Comparison of ENCODE assay signal across 9 cellular contexts in the genomic region with DNA sequence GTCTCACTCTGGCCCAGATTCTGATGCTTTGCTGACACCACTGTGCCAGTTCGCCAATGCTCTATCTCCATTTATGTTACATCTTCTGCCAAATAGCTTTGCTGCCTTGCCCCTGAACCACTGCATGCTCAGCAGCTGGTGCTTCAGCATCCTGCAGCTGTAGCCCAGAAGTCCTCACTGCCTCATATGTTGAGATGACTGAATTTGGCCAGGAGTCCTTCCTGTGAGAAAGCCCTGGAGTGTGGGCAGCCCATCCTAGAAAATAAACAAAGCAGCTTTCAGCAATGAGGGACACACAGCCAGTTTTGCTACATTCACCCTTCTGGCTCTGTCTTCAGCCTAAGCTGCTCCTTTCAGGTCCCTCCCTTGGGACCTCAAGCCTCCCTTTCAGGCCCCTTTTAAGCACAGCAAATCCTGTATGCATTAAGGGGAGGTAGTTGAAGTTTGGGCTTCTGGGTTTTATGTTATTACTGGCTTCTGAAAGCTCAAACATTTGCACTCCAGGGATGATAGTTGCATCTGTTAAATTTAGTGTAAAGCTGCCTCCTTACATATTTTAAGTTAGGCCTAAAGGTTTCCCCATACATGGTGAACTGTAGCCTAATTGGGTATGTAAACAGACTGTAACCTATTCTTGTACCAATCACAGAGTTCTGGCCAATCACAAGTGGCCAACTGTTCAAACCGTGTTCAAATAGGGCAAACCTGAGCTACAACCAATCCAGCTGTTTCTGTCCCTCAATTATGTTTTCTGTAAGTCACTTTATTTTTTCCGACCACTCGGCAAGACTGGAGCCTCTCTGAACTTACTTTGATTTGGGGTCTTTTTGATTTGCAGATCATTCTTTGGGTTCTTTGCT. TPM values are rescaled to one million over a fixed set of nuclear protein-coding genes. Genes with fewer than 3 reads are reported as not detected.
A peak's percentile ranks its signal among the peaks of the same experiment; 100 is the strongest.
DNase-seq lines count a peak whose midpoint lies in the region.
"Had no signal": no experiment of that assay in that cellular context is flagged by ENCODE, and none has a peak within 500 bp of the region (broad histone marks: within the 10 kb centered on the region; RNA-seq: fewer than 3 reads in every experiment).

No MANE protein-coding gene starts in this region.

- DNase-seq in NCI-H526 (lab: John Stamatoyannopoulos, UW) = peak; percentile 16 to 55
- no peak for DNase-seq in NCI-H526 treated with DMSO at 0.1 percent for 48 hours (lab: John Stamatoyannopoulos, UW)
- DNase-seq in LHCN-M2 (ENCODE audit: low read depth) = peak; percentile 36
- DNase-seq in dedifferentiated amniotic fluid mesenchymal stem cell (ENCODE audit: extremely low spot score) = peak; percentile 15
- peak; percentile 88 for DNase-seq in pons (ENCODE audit: low spot score)
- DNase-seq in HPDE6-E6E7 (ENCODE audit: extremely low spot score) = no peak
- DNase-seq in Kasumi-1 (lab: John Stamatoyannopoulos, UW) = no peak
- no peak for DNase-seq in stimulated activated CD4-positive, alpha-beta T cell treated with anti-CD3 and anti-CD28 coated beads, Interleukin-12 subunit alpha, Interleukin-12 subunit beta, amount 100 ng/mL, for 4 hours
- DNase-seq: gastrocnemius medialis had no signal

RNA-seq across cellular contexts. Expression of a gene that starts 2.1 kb away (rescaled TPM):
- 176 and 184 TPM in 2 replicates for total RNA-seq in LHCN-M2 (2014; rRNA removed)
- 54.1 TPM for polyA plus RNA-seq in LHCN-M2 (2012)

RNA-seq across cellular contexts. Expression of a gene that starts 47.6 kb away (rescaled TPM):
- total RNA-seq in LHCN-M2 (2014; rRNA removed) = 24.4 and 26.4 TPM in 2 replicates
- 26.5 TPM for polyA plus RNA-seq in LHCN-M2 (2012)

Comparison
In these comparisons a context has a peak if more than half of its experiments do, and no peak if none do; other contexts are left out.
1. DNase-seq: peak in NCI-H526 (2 of 2), LHCN-M2 (single experiment), dedifferentiated amniotic fluid mesenchymal stem cell (single experiment) and pons (single experiment); none in NCI-H526 treated with DMSO at 0.1 percent for 48 hours (single experiment), HPDE6-E6E7 (single experiment), Kasumi-1 (0 of 2) and stimulated activated CD4-positive, alpha-beta T cell treated with anti-CD3 and anti-CD28 coated beads, Interleukin-12 subunit alpha, Interleukin-12 subunit beta, amount 100 ng/mL, for 4 hours (single experiment).